20 cellular contexts compared by ENCODE assay signal in the genomic region with DNA sequence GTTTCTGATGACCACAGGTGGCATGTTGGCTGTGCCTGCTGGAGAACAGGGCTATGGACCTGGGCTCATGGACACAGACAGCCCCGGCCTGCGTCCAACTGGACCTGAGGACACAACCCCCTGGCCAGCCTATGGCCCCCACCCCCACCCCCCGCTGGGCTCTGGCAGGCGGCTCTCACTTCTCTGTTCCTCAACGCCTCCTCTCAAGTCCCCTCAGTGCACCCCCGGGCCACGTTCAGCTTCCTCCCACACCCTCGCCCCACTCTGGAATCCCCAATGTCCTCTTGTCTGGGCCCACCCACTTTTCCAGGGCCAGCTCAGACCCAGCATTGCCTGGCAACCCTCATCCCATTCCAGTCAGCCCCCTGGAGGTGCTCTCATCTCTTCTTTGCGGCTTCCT.
"Had no signal": no experiment of that assay in that cellular context is flagged by ENCODE, and none has a peak within 500 bp of the region (broad histone marks: within the 10 kb centered on the region; RNA-seq: fewer than 3 reads in every experiment).

No MANE protein-coding gene starts in this region.

- H3K4me3 Mint-ChIP-seq: activated naive CD4-positive, alpha-beta T cell treated with anti-CD3 and anti-CD28 coated beads for 36 hours; activated T-cell treated with anti-CD3 and anti-CD28 coated beads, Interleukin-2, amount 50 U/mL, for 72 hours; memory B cell; nephron progenitor cell; stimulated activated naive CD8-positive, alpha-beta T cell treated with anti-CD3 and anti-CD28 coated beads, Interleukin-15, Interleukin-2, amounts not matched to agents 100 ng/mL and 50 ng/mL, for 24 hours had no signal

- H3K9me3 Mint-ChIP-seq: activated naive CD4-positive, alpha-beta T cell treated with anti-CD3 and anti-CD28 coated beads for 36 hours; activated T-cell treated with anti-CD3 and anti-CD28 coated beads, Interleukin-2, amount 50 U/mL, for 72 hours; memory B cell; nephron progenitor cell; stimulated activated naive CD8-positive, alpha-beta T cell treated with anti-CD3 and anti-CD28 coated beads, Interleukin-15, Interleukin-2, amounts not matched to agents 100 ng/mL and 50 ng/mL, for 24 hours had no signal

- H3K9me3 ChIP-seq: tibial artery had no signal

- H3K4me3 ChIP-seq: SJSA1, tibial artery had no signal

- H3K36me3 ChIP-seq: SJSA1, tibial artery had no signal

- H3K4me1 Mint-ChIP-seq: memory B cell had no signal

- H3K27ac ChIP-seq: SJSA1, tibial artery had no signal

- DNase-seq: activated CD4-positive, alpha-beta T cell treated with anti-CD3 and anti-CD28 coated beads for 1 hour; activated effector memory CD4-positive, alpha-beta T cell treated with Interleukin-2 at 50 U/mL for 16 hours; activated naive CD4-positive, alpha-beta T cell treated with anti-CD3 and anti-CD28 coated beads for 36 hours; activated T-cell treated with anti-CD3 and anti-CD28 coated beads, Interleukin-2, amount 50 U/mL, for 72 hours; dermis blood vessel endothelial cell; effector memory CD4-positive, alpha-beta T cell; foreskin melanocyte; hippocampal formation; nephron progenitor cell; occipital lobe; retina; stimulated activated CD4-positive, alpha-beta T cell treated with anti-CD3 and anti-CD28 coated beads, Interleukin-12 subunit alpha, Interleukin-12 subunit beta, amount 100 ng/mL, for 4 hours; stimulated activated CD4-positive, alpha-beta T cell treated with anti-CD3 and anti-CD28 coated beads, Interleukin-4, amount 100 ng/mL, for 4 hours; substantia nigra; T-helper 1 cell; tibial artery had no signal

- H3K36me3 Mint-ChIP-seq: memory B cell had no signal

- ATAC-seq: activated T-cell treated with anti-CD3 and anti-CD28 coated beads, Interleukin-2, amount 50 U/mL, for 72 hours had no signal

- H3K27ac Mint-ChIP-seq: activated naive CD4-positive, alpha-beta T cell treated with anti-CD3 and anti-CD28 coated beads for 36 hours; activated T-cell treated with anti-CD3 and anti-CD28 coated beads, Interleukin-2, amount 50 U/mL, for 72 hours; memory B cell; nephron progenitor cell; progenitor cell of endocrine pancreas; stimulated activated naive CD8-positive, alpha-beta T cell treated with anti-CD3 and anti-CD28 coated beads, Interleukin-15, Interleukin-2, amounts not matched to agents 100 ng/mL and 50 ng/mL, for 24 hours had no signal

- H3K4me1 ChIP-seq: SJSA1, tibial artery had no signal

- H3K27me3 Mint-ChIP-seq: stimulated activated naive CD8-positive, alpha-beta T cell treated with anti-CD3 and anti-CD28 coated beads, Interleukin-15, Interleukin-2, amounts not matched to agents 100 ng/mL and 50 ng/mL, for 24 hours had no signal
